Comparison of ENCODE assay signal across 1 cellular context in the genomic region with DNA sequence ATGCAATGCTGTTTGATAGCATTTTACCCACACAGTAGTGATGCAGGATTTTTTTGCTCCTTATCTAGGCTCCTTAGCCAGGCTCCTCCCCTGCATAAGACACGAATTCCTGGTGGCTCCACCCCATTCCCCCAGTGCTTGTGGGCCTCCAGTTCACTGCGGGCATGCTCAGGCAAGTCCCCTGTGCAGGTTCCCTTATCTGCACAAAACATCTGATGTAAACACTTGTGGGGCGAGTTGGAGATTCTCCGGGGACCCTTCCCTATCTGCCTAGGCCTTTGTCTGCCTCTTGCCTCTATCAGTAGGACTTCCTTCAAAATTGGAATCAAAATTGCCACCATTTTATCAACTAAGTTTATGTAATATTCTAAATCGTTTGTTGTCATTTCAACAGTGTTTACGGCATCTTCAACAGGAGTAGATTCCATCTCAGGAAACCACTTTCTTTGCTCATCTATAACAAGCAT.
TF ChIP-seq lines count a peak whose summit lies in the region.

No MANE protein-coding gene starts in this region.

TF ChIP-seq in HEK293, 187 proteins besides CTCF, POLR2A, EP300 and RAD21 (continued from another document and continues in another):
- TF ChIP-seq, protein P1, sequence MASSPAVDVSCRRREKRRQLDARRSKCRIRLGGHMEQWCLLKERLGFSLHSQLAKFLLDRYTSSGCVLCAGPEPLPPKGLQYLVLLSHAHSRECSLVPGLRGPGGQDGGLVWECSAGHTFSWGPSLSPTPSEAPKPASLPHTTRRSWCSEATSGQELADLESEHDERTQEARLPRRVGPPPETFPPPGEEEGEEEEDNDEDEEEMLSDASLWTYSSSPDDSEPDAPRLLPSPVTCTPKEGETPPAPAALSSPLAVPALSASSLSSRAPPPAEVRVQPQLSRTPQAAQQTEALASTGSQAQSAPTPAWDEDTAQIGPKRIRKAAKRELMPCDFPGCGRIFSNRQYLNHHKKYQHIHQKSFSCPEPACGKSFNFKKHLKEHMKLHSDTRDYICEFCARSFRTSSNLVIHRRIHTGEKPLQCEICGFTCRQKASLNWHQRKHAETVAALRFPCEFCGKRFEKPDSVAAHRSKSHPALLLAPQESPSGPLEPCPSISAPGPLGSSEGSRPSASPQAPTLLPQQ (tag by site-specific recombination; IDR thresholded peaks at IDR 0.05), result peak; percentile 62
- TF ChIP-seq KLF10 (tag by site-specific recombination; IDR thresholded peaks at IDR 0.05) (no peak), ZNF354C (tag by site-specific recombination; IDR thresholded peaks at IDR 0.05; ENCODE audit: borderline replicate concordance, low read depth) (no peak), ZNF701 (tag by site-specific recombination; IDR thresholded peaks at IDR 0.05) (no peak), ZNF610 (tag by site-specific recombination; IDR thresholded peaks at IDR 0.05; ENCODE audit: borderline replicate concordance) (no peak), ZNF221 (tag by site-specific recombination; IDR thresholded peaks at IDR 0.05; ENCODE audit: borderline replicate concordance) (no peak), ZNF114 (tag by site-specific recombination; IDR thresholded peaks at IDR 0.05) (no peak), ZNF624 (tag by site-specific recombination; IDR thresholded peaks at IDR 0.05) (no peak), ZNF776 (tag by site-specific recombination; IDR thresholded peaks at IDR 0.05; ENCODE audit: borderline replicate concordance) (no peak), ZNF16 (tag by site-specific recombination; IDR thresholded peaks at IDR 0.05; ENCODE audit: low read depth) (no peak), ZNF660 (tag by site-specific recombination; IDR thresholded peaks at IDR 0.05) (peak; percentile 78), ZNF670 (tag by site-specific recombination; IDR thresholded peaks at IDR 0.05; ENCODE audit: low read depth) (no peak), ZNF843 (tag by site-specific recombination; IDR thresholded peaks at IDR 0.05) (no peak), ZNF341 (tag by site-specific recombination; IDR thresholded peaks at IDR 0.05; ENCODE audit: low read depth) (no peak), KLF9 (tag by site-specific recombination; IDR thresholded peaks at IDR 0.05; ENCODE audit: low read depth) (no peak), ZNF10 (tag by site-specific recombination; IDR thresholded peaks at IDR 0.05) (no peak), ZNF558 (tag by site-specific recombination; IDR thresholded peaks at IDR 0.05) (no peak), ZSCAN30 (tag by site-specific recombination; IDR thresholded peaks at IDR 0.05) (no peak), ZNF514 (tag by site-specific recombination; IDR thresholded peaks at IDR 0.05) (no peak), REPIN1 (tag by site-specific recombination; IDR thresholded peaks at IDR 0.05; ENCODE audit: low read depth) (no peak), ZNF707 (tag by site-specific recombination; IDR thresholded peaks at IDR 0.05) (no peak), ZNF350 (tag by site-specific recombination; IDR thresholded peaks at IDR 0.05) (no peak), ZNF629 (tag by site-specific recombination; IDR thresholded peaks at IDR 0.05) (no peak), ZNF37A (tag by site-specific recombination; IDR thresholded peaks at IDR 0.05) (no peak), ZNF433 (tag by site-specific recombination; IDR thresholded peaks at IDR 0.05; ENCODE audit: low read depth) (no peak), ZNF2 (tag by site-specific recombination; IDR thresholded peaks at IDR 0.05) (no peak), ZBTB17 (tag by site-specific recombination; IDR thresholded peaks at IDR 0.05) (peak; percentile 77)
- TF ChIP-seq, protein P2, sequence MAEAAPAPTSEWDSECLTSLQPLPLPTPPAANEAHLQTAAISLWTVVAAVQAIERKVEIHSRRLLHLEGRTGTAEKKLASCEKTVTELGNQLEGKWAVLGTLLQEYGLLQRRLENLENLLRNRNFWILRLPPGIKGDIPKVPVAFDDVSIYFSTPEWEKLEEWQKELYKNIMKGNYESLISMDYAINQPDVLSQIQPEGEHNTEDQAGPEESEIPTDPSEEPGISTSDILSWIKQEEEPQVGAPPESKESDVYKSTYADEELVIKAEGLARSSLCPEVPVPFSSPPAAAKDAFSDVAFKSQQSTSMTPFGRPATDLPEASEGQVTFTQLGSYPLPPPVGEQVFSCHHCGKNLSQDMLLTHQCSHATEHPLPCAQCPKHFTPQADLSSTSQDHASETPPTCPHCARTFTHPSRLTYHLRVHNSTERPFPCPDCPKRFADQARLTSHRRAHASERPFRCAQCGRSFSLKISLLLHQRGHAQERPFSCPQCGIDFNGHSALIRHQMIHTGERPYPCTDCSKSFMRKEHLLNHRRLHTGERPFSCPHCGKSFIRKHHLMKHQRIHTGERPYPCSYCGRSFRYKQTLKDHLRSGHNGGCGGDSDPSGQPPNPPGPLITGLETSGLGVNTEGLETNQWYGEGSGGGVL (tag by site-specific recombination; IDR thresholded peaks at IDR 0.05), result peak; percentile 15; the same call in 1 of the 2 replicates
- TF ChIP-seq, protein P3, sequence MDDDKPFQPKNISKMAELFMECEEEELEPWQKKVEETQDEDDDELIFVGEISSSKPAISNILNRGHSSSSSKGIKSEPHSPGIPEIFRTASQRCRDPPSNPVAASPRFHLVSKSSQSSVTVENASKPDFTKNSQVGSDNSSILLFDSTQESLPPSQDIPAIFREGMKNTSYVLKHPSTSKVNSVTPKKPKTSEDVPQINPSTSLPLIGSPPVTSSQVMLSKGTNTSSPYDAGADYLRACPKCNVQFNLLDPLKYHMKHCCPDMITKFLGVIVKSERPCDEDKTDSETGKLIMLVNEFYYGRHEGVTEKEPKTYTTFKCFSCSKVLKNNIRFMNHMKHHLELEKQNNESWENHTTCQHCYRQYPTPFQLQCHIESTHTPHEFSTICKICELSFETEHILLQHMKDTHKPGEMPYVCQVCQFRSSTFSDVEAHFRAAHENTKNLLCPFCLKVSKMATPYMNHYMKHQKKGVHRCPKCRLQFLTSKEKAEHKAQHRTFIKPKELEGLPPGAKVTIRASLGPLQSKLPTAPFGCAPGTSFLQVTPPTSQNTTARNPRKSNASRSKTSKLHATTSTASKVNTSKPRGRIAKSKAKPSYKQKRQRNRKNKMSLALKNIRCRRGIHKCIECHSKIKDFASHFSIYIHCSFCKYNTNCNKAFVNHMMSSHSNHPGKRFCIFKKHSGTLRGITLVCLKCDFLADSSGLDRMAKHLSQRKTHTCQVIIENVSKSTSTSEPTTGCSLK (tag by site-specific recombination; IDR thresholded peaks at IDR 0.05), result no peak
- TF ChIP-seq, protein P4, sequence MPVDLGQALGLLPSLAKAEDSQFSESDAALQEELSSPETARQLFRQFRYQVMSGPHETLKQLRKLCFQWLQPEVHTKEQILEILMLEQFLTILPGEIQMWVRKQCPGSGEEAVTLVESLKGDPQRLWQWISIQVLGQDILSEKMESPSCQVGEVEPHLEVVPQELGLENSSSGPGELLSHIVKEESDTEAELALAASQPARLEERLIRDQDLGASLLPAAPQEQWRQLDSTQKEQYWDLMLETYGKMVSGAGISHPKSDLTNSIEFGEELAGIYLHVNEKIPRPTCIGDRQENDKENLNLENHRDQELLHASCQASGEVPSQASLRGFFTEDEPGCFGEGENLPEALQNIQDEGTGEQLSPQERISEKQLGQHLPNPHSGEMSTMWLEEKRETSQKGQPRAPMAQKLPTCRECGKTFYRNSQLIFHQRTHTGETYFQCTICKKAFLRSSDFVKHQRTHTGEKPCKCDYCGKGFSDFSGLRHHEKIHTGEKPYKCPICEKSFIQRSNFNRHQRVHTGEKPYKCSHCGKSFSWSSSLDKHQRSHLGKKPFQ (tag by site-specific recombination; IDR thresholded peaks at IDR 0.05), result no peak
- TF ChIP-seq, protein P5, sequence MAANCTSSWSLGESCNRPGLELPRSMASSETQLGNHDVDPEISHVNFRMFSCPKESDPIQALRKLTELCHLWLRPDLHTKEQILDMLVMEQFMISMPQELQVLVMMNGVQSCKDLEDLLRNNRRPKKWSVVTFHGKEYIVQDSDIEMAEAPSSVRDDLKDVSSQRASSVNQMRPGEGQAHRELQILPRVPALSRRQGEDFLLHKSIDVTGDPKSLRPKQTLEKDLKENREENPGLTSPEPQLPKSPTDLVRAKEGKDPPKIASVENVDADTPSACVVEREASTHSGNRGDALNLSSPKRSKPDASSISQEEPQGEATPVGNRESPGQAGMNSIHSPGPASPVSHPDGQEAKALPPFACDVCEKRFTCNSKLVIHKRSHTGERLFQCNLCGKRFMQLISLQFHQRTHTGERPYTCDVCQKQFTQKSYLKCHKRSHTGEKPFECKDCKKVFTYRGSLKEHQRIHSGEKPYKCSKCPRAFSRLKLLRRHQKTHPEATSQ (tag by site-specific recombination; IDR thresholded peaks at IDR 0.05), result no peak
- TF ChIP-seq, protein P6, sequence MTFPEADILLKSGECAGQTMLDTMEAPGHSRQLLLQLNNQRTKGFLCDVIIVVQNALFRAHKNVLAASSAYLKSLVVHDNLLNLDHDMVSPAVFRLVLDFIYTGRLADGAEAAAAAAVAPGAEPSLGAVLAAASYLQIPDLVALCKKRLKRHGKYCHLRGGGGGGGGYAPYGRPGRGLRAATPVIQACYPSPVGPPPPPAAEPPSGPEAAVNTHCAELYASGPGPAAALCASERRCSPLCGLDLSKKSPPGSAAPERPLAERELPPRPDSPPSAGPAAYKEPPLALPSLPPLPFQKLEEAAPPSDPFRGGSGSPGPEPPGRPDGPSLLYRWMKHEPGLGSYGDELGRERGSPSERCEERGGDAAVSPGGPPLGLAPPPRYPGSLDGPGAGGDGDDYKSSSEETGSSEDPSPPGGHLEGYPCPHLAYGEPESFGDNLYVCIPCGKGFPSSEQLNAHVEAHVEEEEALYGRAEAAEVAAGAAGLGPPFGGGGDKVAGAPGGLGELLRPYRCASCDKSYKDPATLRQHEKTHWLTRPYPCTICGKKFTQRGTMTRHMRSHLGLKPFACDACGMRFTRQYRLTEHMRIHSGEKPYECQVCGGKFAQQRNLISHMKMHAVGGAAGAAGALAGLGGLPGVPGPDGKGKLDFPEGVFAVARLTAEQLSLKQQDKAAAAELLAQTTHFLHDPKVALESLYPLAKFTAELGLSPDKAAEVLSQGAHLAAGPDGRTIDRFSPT (tag by site-specific recombination; IDR thresholded peaks at IDR 0.05), result no peak
- TF ChIP-seq, protein P7, sequence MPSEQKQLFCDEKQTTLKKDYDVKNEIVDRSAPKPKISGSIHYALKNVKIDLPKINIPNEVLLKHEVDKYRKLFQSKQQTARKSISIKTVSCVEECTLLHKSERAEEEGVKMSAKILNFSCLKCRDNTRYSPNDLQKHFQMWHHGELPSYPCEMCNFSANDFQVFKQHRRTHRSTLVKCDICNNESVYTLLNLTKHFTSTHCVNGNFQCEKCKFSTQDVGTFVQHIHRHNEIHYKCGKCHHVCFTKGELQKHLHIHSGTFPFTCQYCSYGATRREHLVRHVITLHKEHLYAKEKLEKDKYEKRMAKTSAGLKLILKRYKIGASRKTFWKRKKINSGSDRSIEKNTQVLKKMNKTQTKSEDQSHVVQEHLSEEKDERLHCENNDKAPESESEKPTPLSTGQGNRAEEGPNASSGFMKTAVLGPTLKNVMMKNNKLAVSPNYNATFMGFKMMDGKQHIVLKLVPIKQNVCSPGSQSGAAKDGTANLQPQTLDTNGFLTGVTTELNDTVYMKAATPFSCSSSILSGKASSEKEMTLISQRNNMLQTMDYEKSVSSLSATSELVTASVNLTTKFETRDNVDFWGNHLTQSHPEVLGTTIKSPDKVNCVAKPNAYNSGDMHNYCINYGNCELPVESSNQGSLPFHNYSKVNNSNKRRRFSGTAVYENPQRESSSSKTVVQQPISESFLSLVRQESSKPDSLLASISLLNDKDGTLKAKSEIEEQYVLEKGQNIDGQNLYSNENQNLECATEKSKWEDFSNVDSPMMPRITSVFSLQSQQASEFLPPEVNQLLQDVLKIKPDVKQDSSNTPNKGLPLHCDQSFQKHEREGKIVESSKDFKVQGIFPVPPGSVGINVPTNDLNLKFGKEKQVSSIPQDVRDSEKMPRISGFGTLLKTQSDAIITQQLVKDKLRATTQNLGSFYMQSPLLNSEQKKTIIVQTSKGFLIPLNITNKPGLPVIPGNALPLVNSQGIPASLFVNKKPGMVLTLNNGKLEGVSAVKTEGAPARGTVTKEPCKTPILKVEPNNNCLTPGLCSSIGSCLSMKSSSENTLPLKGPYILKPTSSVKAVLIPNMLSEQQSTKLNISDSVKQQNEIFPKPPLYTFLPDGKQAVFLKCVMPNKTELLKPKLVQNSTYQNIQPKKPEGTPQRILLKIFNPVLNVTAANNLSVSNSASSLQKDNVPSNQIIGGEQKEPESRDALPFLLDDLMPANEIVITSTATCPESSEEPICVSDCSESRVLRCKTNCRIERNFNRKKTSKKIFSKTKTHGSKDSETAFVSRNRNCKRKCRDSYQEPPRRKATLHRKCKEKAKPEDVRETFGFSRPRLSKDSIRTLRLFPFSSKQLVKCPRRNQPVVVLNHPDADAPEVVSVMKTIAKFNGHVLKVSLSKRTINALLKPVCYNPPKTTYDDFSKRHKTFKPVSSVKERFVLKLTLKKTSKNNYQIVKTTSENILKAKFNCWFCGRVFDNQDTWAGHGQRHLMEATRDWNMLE (tag by site-specific recombination; conservative IDR thresholded peaks at IDR 0.05; ENCODE audit: low read depth), result peak; percentile 53
- TF ChIP-seq, protein P8, sequence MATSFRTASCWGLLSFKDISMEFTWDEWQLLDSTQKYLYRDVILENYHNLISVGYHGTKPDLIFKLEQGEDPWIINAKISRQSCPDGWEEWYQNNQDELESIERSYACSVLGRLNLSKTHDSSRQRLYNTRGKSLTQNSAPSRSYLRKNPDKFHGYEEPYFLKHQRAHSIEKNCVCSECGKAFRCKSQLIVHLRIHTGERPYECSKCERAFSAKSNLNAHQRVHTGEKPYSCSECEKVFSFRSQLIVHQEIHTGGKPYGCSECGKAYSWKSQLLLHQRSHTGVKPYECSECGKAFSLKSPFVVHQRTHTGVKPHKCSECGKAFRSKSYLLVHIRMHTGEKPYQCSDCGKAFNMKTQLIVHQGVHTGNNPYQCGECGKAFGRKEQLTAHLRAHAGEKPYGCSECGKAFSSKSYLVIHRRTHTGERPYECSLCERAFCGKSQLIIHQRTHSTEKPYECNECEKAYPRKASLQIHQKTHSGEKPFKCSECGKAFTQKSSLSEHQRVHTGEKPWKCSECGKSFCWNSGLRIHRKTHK (tag by site-specific recombination; IDR thresholded peaks at IDR 0.05), result no peak
- TF ChIP-seq, protein P9, sequence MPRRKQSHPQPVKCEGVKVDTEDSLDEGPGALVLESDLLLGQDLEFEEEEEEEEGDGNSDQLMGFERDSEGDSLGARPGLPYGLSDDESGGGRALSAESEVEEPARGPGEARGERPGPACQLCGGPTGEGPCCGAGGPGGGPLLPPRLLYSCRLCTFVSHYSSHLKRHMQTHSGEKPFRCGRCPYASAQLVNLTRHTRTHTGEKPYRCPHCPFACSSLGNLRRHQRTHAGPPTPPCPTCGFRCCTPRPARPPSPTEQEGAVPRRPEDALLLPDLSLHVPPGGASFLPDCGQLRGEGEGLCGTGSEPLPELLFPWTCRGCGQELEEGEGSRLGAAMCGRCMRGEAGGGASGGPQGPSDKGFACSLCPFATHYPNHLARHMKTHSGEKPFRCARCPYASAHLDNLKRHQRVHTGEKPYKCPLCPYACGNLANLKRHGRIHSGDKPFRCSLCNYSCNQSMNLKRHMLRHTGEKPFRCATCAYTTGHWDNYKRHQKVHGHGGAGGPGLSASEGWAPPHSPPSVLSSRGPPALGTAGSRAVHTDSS (tag by site-specific recombination; IDR thresholded peaks at IDR 0.05), result no peak
